In the genomic region with DNA sequence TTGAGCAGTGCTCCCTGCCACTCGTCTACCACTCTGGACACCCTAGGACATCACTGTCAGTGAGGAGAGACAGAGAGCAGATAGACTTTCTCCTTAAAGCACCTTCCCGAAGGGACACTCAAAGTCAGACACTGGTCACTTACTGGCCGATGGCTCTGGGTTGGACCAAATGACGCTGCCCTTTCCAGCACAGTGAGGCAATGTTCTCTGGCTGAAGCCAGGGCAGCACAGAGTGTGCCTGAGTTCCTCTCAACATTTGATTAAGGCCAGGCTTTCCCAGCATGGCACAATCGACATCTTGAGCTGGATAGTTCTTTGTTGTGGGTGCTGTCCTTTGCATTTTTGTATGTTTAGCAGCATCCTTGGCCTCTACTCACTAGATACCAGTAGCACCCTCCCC, we compare ENCODE assay signal across 19 cellular contexts.
"Had no signal": no experiment of that assay in that cellular context is flagged by ENCODE, and none has a peak within 500 bp of the region (broad histone marks: within the 10 kb centered on the region; RNA-seq: fewer than 3 reads in every experiment).

No MANE protein-coding gene starts in this region.

- H3K36me3 ChIP-seq: spleen, upper lobe of right lung had no signal

- DNase-seq: activated CD4-positive, alpha-beta memory T cell treated with anti-CD3 and anti-CD28 coated beads, Interleukin-2, amount 10 ng/mL, durations not matched to agents 7 days and 5 days; activated CD4-positive, alpha-beta T cell treated with anti-CD3 and anti-CD28 coated beads for 48 hours; activated effector memory CD4-positive, alpha-beta T cell treated with Interleukin-2 at 50 U/mL for 16 hours; activated naive CD4-positive, alpha-beta T cell treated with anti-CD3 and anti-CD28 coated beads for 36 hours; activated naive CD8-positive, alpha-beta T cell treated with anti-CD3 and anti-CD28 coated beads, Interleukin-2, amount 10 ng/mL, durations not matched to agents 7 days and 5 days; activated T-cell treated with anti-CD3 and anti-CD28 coated beads, Interleukin-2, amount 50 U/mL, for 72 hours; amygdala; foreskin melanocyte; hippocampal formation; kidney glomerular epithelial cell; nephron progenitor cell; nucleus accumbens; spleen; stimulated activated CD4-positive, alpha-beta T cell treated with anti-CD3 and anti-CD28 coated beads, Interleukin-4, amount 100 ng/mL, for 1 hour; stimulated activated naive CD4-positive, alpha-beta T cell; SW 1271; T-helper 2 cell; upper lobe of right lung had no signal

- H3K9me3 ChIP-seq: spleen, upper lobe of right lung had no signal

- ATAC-seq: activated T-cell treated with anti-CD3 and anti-CD28 coated beads, Interleukin-2, amount 50 U/mL, for 72 hours; upper lobe of right lung had no signal

- H3K27me3 ChIP-seq: spleen, upper lobe of right lung had no signal

- H3K4me3 Mint-ChIP-seq: activated CD4-positive, alpha-beta memory T cell treated with anti-CD3 and anti-CD28 coated beads, Interleukin-2, amount 10 ng/mL, durations not matched to agents 7 days and 5 days; activated naive CD4-positive, alpha-beta T cell treated with anti-CD3 and anti-CD28 coated beads for 36 hours; activated naive CD8-positive, alpha-beta T cell treated with anti-CD3 and anti-CD28 coated beads, Interleukin-2, amount 10 ng/mL, durations not matched to agents 7 days and 5 days; activated T-cell treated with anti-CD3 and anti-CD28 coated beads, Interleukin-2, amount 50 U/mL, for 72 hours; memory B cell; nephron progenitor cell had no signal

- H3K27me3 Mint-ChIP-seq: activated CD4-positive, alpha-beta memory T cell treated with anti-CD3 and anti-CD28 coated beads, Interleukin-2, amount 10 ng/mL, durations not matched to agents 7 days and 5 days had no signal

- H3K27ac Mint-ChIP-seq: activated CD4-positive, alpha-beta memory T cell treated with anti-CD3 and anti-CD28 coated beads, Interleukin-2, amount 10 ng/mL, durations not matched to agents 7 days and 5 days; activated naive CD4-positive, alpha-beta T cell treated with anti-CD3 and anti-CD28 coated beads for 36 hours; activated naive CD8-positive, alpha-beta T cell treated with anti-CD3 and anti-CD28 coated beads, Interleukin-2, amount 10 ng/mL, durations not matched to agents 7 days and 5 days; activated T-cell treated with anti-CD3 and anti-CD28 coated beads, Interleukin-2, amount 50 U/mL, for 72 hours; memory B cell; nephron progenitor cell had no signal

- H3K27ac ChIP-seq: spleen, upper lobe of right lung had no signal

- H3K9me3 Mint-ChIP-seq: activated CD4-positive, alpha-beta memory T cell treated with anti-CD3 and anti-CD28 coated beads, Interleukin-2, amount 10 ng/mL, durations not matched to agents 7 days and 5 days; activated naive CD4-positive, alpha-beta T cell treated with anti-CD3 and anti-CD28 coated beads for 36 hours; activated naive CD8-positive, alpha-beta T cell treated with anti-CD3 and anti-CD28 coated beads, Interleukin-2, amount 10 ng/mL, durations not matched to agents 7 days and 5 days; nephron progenitor cell had no signal

- H3K4me3 ChIP-seq: spleen, upper lobe of right lung had no signal

- H3K36me3 Mint-ChIP-seq: memory B cell had no signal
